16 cellular contexts compared by ENCODE assay signal in genomic region chrX:110430293-110431076, GRCh38.
DNase-seq lines count a peak whose midpoint lies in the region; ATAC-seq and TF ChIP-seq lines count a peak whose summit lies in the region.
"Had no signal": no experiment of that assay in that cellular context is flagged by ENCODE, and none has a peak within 500 bp of the region (broad histone marks: within the 10 kb centered on the region; RNA-seq: fewer than 3 reads in every experiment).

No MANE protein-coding gene starts in this region.

- H3K4me1 ChIP-seq in esophagus muscularis mucosa = no peaks in the 10 kb centered on the region

- no peaks in the 10 kb centered on the region for H3K36me3 ChIP-seq in esophagus muscularis mucosa

- 100% methylated on average over 1 of the region's 1 CpG for WGBS in esophagus muscularis mucosa

- no peak overlapping the region for H3K4me3 Mint-ChIP-seq in Calu3 (ENCODE audit: low read depth, unreplicated experiment)
- H3K4me3 Mint-ChIP-seq: HFFc6, IgD-negative memory B cell had no signal

- peaks cover 87% of the 10 kb centered on the region for H3K27me3 Mint-ChIP-seq in Calu3 (ENCODE audit: unreplicated experiment)

- BruUV-seq in Calu3 (replicated peaks; lab: Mats Ljungman, UMichigan) = no TSS peak

- TF ChIP-seq CTCF in esophagus muscularis mucosa (IDR thresholded peaks at IDR 0.05) (no peak), Calu3 (IDR thresholded peaks at IDR 0.05; ENCODE audit: unreplicated experiment) (no peak)

- no peak overlapping the region for H3K27ac ChIP-seq in esophagus muscularis mucosa (replicated peaks in 1 of 4)

- ATAC-seq in left ventricle myocardium superior = peak; percentile 51
- ATAC-seq in left cardiac atrium = no peak
- peak; percentile 57 for ATAC-seq in GM21786 (IDR thresholded peaks at IDR 0.05; ENCODE audit: unreplicated experiment)
- ATAC-seq in GM21528 (IDR thresholded peaks at IDR 0.05; ENCODE audit: low FRiP score, unreplicated experiment) = no peak

- no peak for TF ChIP-seq POLR2A in esophagus muscularis mucosa (IDR thresholded peaks at IDR 0.05; ENCODE audit: low read depth)

- no peak overlapping the region for H3K27ac Mint-ChIP-seq in Calu3 (ENCODE audit: unreplicated experiment)
- H3K27ac Mint-ChIP-seq: HFFc6 had no signal

- no peaks in the 10 kb centered on the region for H3K36me3 Mint-ChIP-seq in Calu3 (ENCODE audit: insufficient read depth, unreplicated experiment)
- H3K36me3 Mint-ChIP-seq: IgD-negative memory B cell had no signal

- no peaks in the 10 kb centered on the region for H3K9me3 Mint-ChIP-seq in Calu3 (ENCODE audit: low read depth, unreplicated experiment)
- H3K9me3 Mint-ChIP-seq: HFFc6, IgD-negative memory B cell had no signal

- TF ChIP-seq EP300 in esophagus muscularis mucosa (IDR thresholded peaks at IDR 0.05) = no peak

- CTCF ChIA-PET in Calu3 (lab: Charles Lee) = interaction anchor here (0.6 kb wide), 1 partner anchor 60 kb away, joined by 6 read pairs; no protein-coding TSS in a partner anchor

- DNase-seq in left ventricle myocardium superior (no peak), left cardiac atrium (no peak), NCI-H69 (lab: John Stamatoyannopoulos, UW) (peak; percentile 42), NCI-H510A treated with DMSO at 0.1 percent for 48 hours (lab: John Stamatoyannopoulos, UW) (no peak), esophagus muscularis mucosa (ENCODE audit: extremely low spot score) (no peak), Calu3 (no peak)
- DNase-seq: DMS79 treated with DMSO at 0.1 percent for 48 hours, HFFc6, NCI-H1417, NCI-H1930, NCI-H2171 treated with DMSO at 0.1 percent for 48 hours, NCI-H510A, SIG-M5 had no signal

- intact Hi-C loops in left ventricle myocardium superior (cut with micrococcal nuclease) (no loop called here), left cardiac atrium (cut with DNase I) (no loop called here), esophagus muscularis mucosa (cut with DNase I) (no loop called here), Calu3 (cut with micrococcal nuclease; ENCODE audit: unreplicated experiment) (no loop called here)

- H3K4me3 ChIP-seq in esophagus muscularis mucosa = no peak overlapping the region

- no peaks in the 10 kb centered on the region for H3K9me3 ChIP-seq in esophagus muscularis mucosa

- H3K27me3 ChIP-seq in esophagus muscularis mucosa = peaks cover 0 to 6% (median 0%) of the 10 kb centered on the region in 4 donors

- H3K4me1 Mint-ChIP-seq in Calu3 (ENCODE audit: low read depth, unreplicated experiment) = no peaks in the 10 kb centered on the region
- H3K4me1 Mint-ChIP-seq: IgD-negative memory B cell had no signal

Comparison
In these comparisons a context has a peak if more than half of its experiments do, and no peak if none do; other contexts are left out.
1. ATAC-seq: peak in left ventricle myocardium superior (single experiment) and GM21786 (single experiment); none in left cardiac atrium (0 of 2) and GM21528 (single experiment).